13 cellular contexts compared by ENCODE assay signal in genomic region chr1:190759807-190760206, GRCh38.
A peak's percentile ranks its signal among the peaks of the same experiment; 100 is the strongest.
DNase-seq lines count a peak whose midpoint lies in the region; ATAC-seq and TF ChIP-seq lines count a peak whose summit lies in the region.
"Had no signal": no experiment of that assay in that cellular context is flagged by ENCODE, and none has a peak within 500 bp of the region (broad histone marks: within the 10 kb centered on the region; RNA-seq: fewer than 3 reads in every experiment).

No MANE protein-coding gene starts in this region.

- no peak for TF ChIP-seq CTCF in type B pancreatic cell (conservative IDR thresholded peaks at IDR 0.05)
- no peak for TF ChIP-seq CTCF in osteocyte (IDR thresholded peaks at IDR 0.05)
- no peak for TF ChIP-seq CTCF in RWPE1 (conservative IDR thresholded peaks at IDR 0.05; ENCODE audit: low read depth)

- peak; percentile 86 for DNase-seq in SIG-M5 (lab: John Stamatoyannopoulos, UW)
- no peak for DNase-seq in type B pancreatic cell (ENCODE audit: extremely low spot score, unreplicated experiment)
- no peak for DNase-seq in osteocyte (ENCODE audit: extremely low spot score, unreplicated experiment)
- no peak for DNase-seq in RWPE1 (ENCODE audit: low spot score)
- no peak for DNase-seq in AG08395 (ENCODE audit: low spot score)
- DNase-seq: NCI-H2029 treated with DMSO at 0.1 percent for 48 hours had no signal

- CTCF ChIA-PET in RWPE1 (lab: Yijun Ruan, JAX), result no interaction called here

- H3K4me1 Mint-ChIP-seq in type B pancreatic cell (ENCODE audit: unreplicated experiment) (no peaks in the 10 kb centered on the region), osteocyte (ENCODE audit: unreplicated experiment) (no peaks in the 10 kb centered on the region)

- no peak overlapping the region for H3K27ac ChIP-seq in RWPE1
- H3K27ac ChIP-seq: prostate gland, SK-N-MC had no signal

- H3K4me3 Mint-ChIP-seq in type B pancreatic cell (no peak overlapping the region), osteocyte (ENCODE audit: unreplicated experiment) (no peak overlapping the region)
- H3K4me3 Mint-ChIP-seq: brain had no signal

- H3K27ac Mint-ChIP-seq in type B pancreatic cell (no peak overlapping the region), osteocyte (ENCODE audit: unreplicated experiment) (no peak overlapping the region)
- H3K27ac Mint-ChIP-seq: brain had no signal

- H3K36me3 Mint-ChIP-seq in type B pancreatic cell (no peaks in the 10 kb centered on the region), osteocyte (ENCODE audit: unreplicated experiment) (no peaks in the 10 kb centered on the region)
- H3K36me3 Mint-ChIP-seq: brain had no signal

- H3K27me3 Mint-ChIP-seq in type B pancreatic cell, result no peaks in the 10 kb centered on the region
- H3K27me3 Mint-ChIP-seq in osteocyte (ENCODE audit: unreplicated experiment), result peaks cover 6% of the 10 kb centered on the region

- H3K9me3 Mint-ChIP-seq in type B pancreatic cell (no peaks in the 10 kb centered on the region), osteocyte (ENCODE audit: unreplicated experiment) (no peaks in the 10 kb centered on the region)
- H3K9me3 Mint-ChIP-seq: brain had no signal

- ATAC-seq in GM18498 (IDR thresholded peaks at IDR 0.05; ENCODE audit: unreplicated experiment) (peak; percentile 97), GM21526 (IDR thresholded peaks at IDR 0.05; ENCODE audit: low FRiP score, unreplicated experiment) (peak; percentile 90), HG03135 (IDR thresholded peaks at IDR 0.05; ENCODE audit: unreplicated experiment) (peak; percentile 98)
- ATAC-seq: left lobe of liver had no signal

- POLR2A ChIA-PET in RWPE1 (lab: Yijun Ruan, JAX; ENCODE audit: low non-redundant PET), result no interaction called here
